16 cellular contexts compared by ENCODE assay signal in the genomic region with DNA sequence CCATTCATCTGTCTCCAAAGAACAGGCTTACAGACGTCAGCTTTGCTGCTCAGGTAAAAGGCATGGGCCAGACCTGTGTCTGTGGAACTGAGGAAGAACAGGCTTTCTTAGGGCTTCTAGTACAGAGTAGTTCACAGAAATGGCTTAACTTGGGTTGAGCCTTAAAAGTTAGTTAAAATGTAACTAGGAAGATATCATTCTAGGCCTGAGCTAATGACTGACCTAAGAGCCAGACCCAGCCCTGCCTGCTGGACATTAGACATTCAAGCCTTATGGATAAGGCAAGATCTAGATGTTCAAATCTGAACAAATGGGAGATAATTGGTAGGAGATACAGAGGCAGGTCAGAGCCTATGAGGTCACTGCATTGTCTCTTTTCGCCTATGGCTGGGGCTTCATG.
A peak's percentile ranks its signal among the peaks of the same experiment; 100 is the strongest.
DNase-seq lines count a peak whose midpoint lies in the region; ATAC-seq, FAIRE-seq and TF ChIP-seq lines count a peak whose summit lies in the region.
"Had no signal": no experiment of that assay in that cellular context is flagged by ENCODE, and none has a peak within 500 bp of the region (broad histone marks: within the 10 kb centered on the region; RNA-seq: fewer than 3 reads in every experiment).

No MANE protein-coding gene starts in this region.

- no peak for TF ChIP-seq POLR2A in gastrocnemius medialis (IDR thresholded peaks at IDR 0.05)
- no peak for TF ChIP-seq POLR2A in GM12892 (IDR thresholded peaks at IDR 0.05; ENCODE audit: low read depth, low read length)

- DNase-seq in HuH-7.5 (ENCODE audit: low spot score) (peak; percentile 8), left colon (no peak), mucosa of descending colon (no peak), thoracic aorta (ENCODE audit: low spot score) (no peak), gastrocnemius medialis (no peak), GM12892 (ENCODE audit: insufficient read length) (no peak)
- DNase-seq: ACHN; C1 segment of cervical spinal cord; Calu3; CD4-positive, alpha-beta T cell; DMS 273 treated with DMSO at 0.1 percent for 48 hours; GOT3 had no signal

- in situ Hi-C loops in gastrocnemius medialis (cut with MboI; ENCODE audit: low sequenced_read_pairs in 4 of 4) = no loop called here

- H3K27me3 ChIP-seq in thoracic aorta (replicated peaks; ENCODE audit: insufficient read depth) (no peaks in the 10 kb centered on the region), gastrocnemius medialis (no peaks in the 10 kb centered on the region)

- no peaks in the 10 kb centered on the region for H3K9me3 ChIP-seq in mucosa of descending colon
- peaks cover 2% of the 10 kb centered on the region for H3K9me3 ChIP-seq in thoracic aorta
- no peaks in the 10 kb centered on the region for H3K9me3 ChIP-seq in gastrocnemius medialis
- H3K9me3 ChIP-seq: HAP-1 had no signal

- H3K4me1 ChIP-seq in mucosa of descending colon (ENCODE audit: low read depth) (no peaks in the 10 kb centered on the region), thoracic aorta (ENCODE audit: control insufficient read depth in 1 of 2, low read depth in 2 of 2) (peaks cover 2 to 16% of the 10 kb centered on the region in 2 donors), gastrocnemius medialis (no peaks in the 10 kb centered on the region)
- H3K4me1 ChIP-seq: HAP-1 had no signal

- TF ChIP-seq CTCF in mucosa of descending colon (IDR thresholded peaks at IDR 0.05) (no peak), thoracic aorta (IDR thresholded peaks at IDR 0.05) (no peak), gastrocnemius medialis (IDR thresholded peaks at IDR 0.05 in 4 of 5, conservative IDR thresholded peaks at IDR 0.05 in 1 of 5) (no peak)

- H3K27ac ChIP-seq in thoracic aorta = peak overlapping the region; percentile 18 to 49
- H3K27ac ChIP-seq in gastrocnemius medialis = no peak overlapping the region

- ATAC-seq in left colon (peak; percentile 38), mucosa of descending colon (peak; percentile 17), thoracic aorta (ENCODE audit: insufficient number of reproducible peaks, low FRiP score, low read depth) (no peak), gastrocnemius medialis (no peak), HG03135 (IDR thresholded peaks at IDR 0.05; ENCODE audit: unreplicated experiment) (no peak)
- ATAC-seq: GM12878 had no signal

- no peak for FAIRE-seq in GM12892 (lab: Jason Lieb, UNC)
- FAIRE-seq: GM12878, GM19239 had no signal

- intact Hi-C loops in left colon (cut with DNase I, micrococcal nuclease) (no loop called here), mucosa of descending colon (cut with DNase I, micrococcal nuclease) (no loop called here), gastrocnemius medialis (cut with DNase I; ENCODE audit: low total_unique reads) (no loop called here)

- H3K36me3 ChIP-seq in mucosa of descending colon (ENCODE audit: low read depth) = no peaks in the 10 kb centered on the region
- H3K36me3 ChIP-seq in thoracic aorta = no peaks in the 10 kb centered on the region
- H3K36me3 ChIP-seq in gastrocnemius medialis = no peaks in the 10 kb centered on the region
- H3K36me3 ChIP-seq: HAP-1 had no signal

- H3K4me3 ChIP-seq in mucosa of descending colon = no peak overlapping the region
- no peak overlapping the region for H3K4me3 ChIP-seq in thoracic aorta
- no peak overlapping the region for H3K4me3 ChIP-seq in gastrocnemius medialis
- H3K4me3 ChIP-seq: GM12878, HAP-1 had no signal

Comparison
In these comparisons a context has a peak if more than half of its experiments do, and no peak if none do; other contexts are left out.
1. ATAC-seq: peak in left colon (single experiment) and mucosa of descending colon (single experiment); none in thoracic aorta (single experiment), gastrocnemius medialis (0 of 2) and HG03135 (single experiment).
2. H3K27ac ChIP-seq: peak in thoracic aorta (2 of 2); none in gastrocnemius medialis (0 of 4).